ENCODE assay signal across 8 cellular contexts in the genomic region with DNA sequence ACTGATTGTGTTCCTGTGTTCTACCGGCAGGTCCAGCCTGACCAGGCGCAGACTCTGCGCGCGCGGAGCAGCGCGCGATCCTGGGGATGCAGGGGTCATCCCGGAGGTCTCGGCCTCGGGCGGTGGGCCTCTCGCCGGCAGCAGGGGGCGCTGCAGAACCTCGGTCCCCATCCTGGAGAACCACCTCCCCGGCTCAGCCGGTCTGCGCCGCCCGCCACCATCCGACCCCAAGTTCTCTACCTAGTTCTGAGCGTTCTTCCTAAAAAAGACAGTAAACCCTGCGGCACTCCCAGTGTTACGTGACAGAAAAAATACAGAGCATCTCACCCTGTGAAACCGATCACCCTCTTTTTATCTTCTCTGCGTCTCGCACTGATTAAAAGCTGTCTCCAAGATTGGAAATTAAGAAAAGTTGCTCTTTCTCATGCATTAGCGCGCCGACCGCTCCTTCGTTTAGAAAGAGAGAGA. TPM values are rescaled to one million over a fixed set of nuclear protein-coding genes. Genes with fewer than 3 reads are reported as not detected.
A peak's percentile ranks its signal among the peaks of the same experiment; 100 is the strongest.
DNase-seq lines count a peak whose midpoint lies in the region; ATAC-seq and TF ChIP-seq lines count a peak whose summit lies in the region.

No MANE protein-coding gene starts in this region.

- H3K27ac ChIP-seq in OCI-LY3 (ENCODE audit: low read length) = no peak overlapping the region
- H3K27ac ChIP-seq in foreskin keratinocyte = no peak overlapping the region

- intact Hi-C loops in activated T-helper 1 cell treated with anti-CD3 and anti-CD28 coated beads, Interleukin-12 subunit alpha, Interleukin-12 subunit beta, Interleukin-2, Interleukin-4 antibody, amounts not matched to agents 30 ng/mL and 10 ng/mL and 1 ng/mL, durations not matched to agents 14 hours and 24 hours and 36 hours (cut with micrococcal nuclease) = loop anchor here (1.0 to 10.0 kb wide), 12 partner anchors 49 to 981 kb away; a partner anchor contains a TSS

- no peaks in the 10 kb centered on the region for H3K36me3 ChIP-seq in OCI-LY3 (replicated peaks; ENCODE audit: low read depth, low read length)

- peaks cover 26% of the 10 kb centered on the region for H3K4me1 Mint-ChIP-seq in activated T-helper 1 cell treated with anti-CD3 and anti-CD28 coated beads, Interleukin-12 subunit alpha, Interleukin-12 subunit beta, Interleukin-2, Interleukin-4 antibody, amounts not matched to agents 30 ng/mL and 10 ng/mL and 1 ng/mL, durations not matched to agents 14 hours and 24 hours and 36 hours (ENCODE audit: low read depth)
- H3K4me1 Mint-ChIP-seq in neural crest cell = peaks cover 13% of the 10 kb centered on the region
- H3K4me1 Mint-ChIP-seq in stimulated activated naive CD8-positive, alpha-beta T cell treated with anti-CD3 and anti-CD28 coated beads, Interleukin-15, amount 100 ng/mL, for 72 hours = peaks cover 13% of the 10 kb centered on the region

- no peaks in the 10 kb centered on the region for H3K9me3 ChIP-seq in OCI-LY3 (ENCODE audit: insufficient read depth, low read length)

- no peaks in the 10 kb centered on the region for H3K9me3 Mint-ChIP-seq in activated T-helper 1 cell treated with anti-CD3 and anti-CD28 coated beads, Interleukin-12 subunit alpha, Interleukin-12 subunit beta, Interleukin-2, Interleukin-4 antibody, amounts not matched to agents 30 ng/mL and 10 ng/mL and 1 ng/mL, durations not matched to agents 14 hours and 24 hours and 36 hours
- no peaks in the 10 kb centered on the region for H3K9me3 Mint-ChIP-seq in neural crest cell
- H3K9me3 Mint-ChIP-seq in stimulated activated naive CD8-positive, alpha-beta T cell treated with anti-CD3 and anti-CD28 coated beads, Interleukin-15, amount 100 ng/mL, for 72 hours = no peaks in the 10 kb centered on the region

- DNase-seq in AG08395 (ENCODE audit: low spot score) (peak; percentile 89), foreskin keratinocyte (peak; percentile 7 to 18), neural crest cell (ENCODE audit: low read depth, low spot score) (peak; percentile 95)
- peak; percentile 74 for DNase-seq in activated T-helper 1 cell treated with anti-CD3 and anti-CD28 coated beads, Interleukin-12 subunit alpha, Interleukin-12 subunit beta, Interleukin-2, Interleukin-4 antibody, amounts not matched to agents 30 ng/mL and 10 ng/mL and 1 ng/mL, durations not matched to agents 14 hours and 24 hours and 36 hours (ENCODE audit: low spot score)
- peak; percentile 84 for DNase-seq in stimulated activated naive CD8-positive, alpha-beta T cell treated with anti-CD3 and anti-CD28 coated beads, Interleukin-15, amount 100 ng/mL, for 72 hours

- no peaks in the 10 kb centered on the region for H3K36me3 Mint-ChIP-seq in activated T-helper 1 cell treated with anti-CD3 and anti-CD28 coated beads, Interleukin-12 subunit alpha, Interleukin-12 subunit beta, Interleukin-2, Interleukin-4 antibody, amounts not matched to agents 30 ng/mL and 10 ng/mL and 1 ng/mL, durations not matched to agents 14 hours and 24 hours and 36 hours (ENCODE audit: low read depth)
- no peaks in the 10 kb centered on the region for H3K36me3 Mint-ChIP-seq in neural crest cell (ENCODE audit: low read depth)

- peak overlapping the region; percentile 46 for H3K27ac Mint-ChIP-seq in activated T-helper 1 cell treated with anti-CD3 and anti-CD28 coated beads, Interleukin-12 subunit alpha, Interleukin-12 subunit beta, Interleukin-2, Interleukin-4 antibody, amounts not matched to agents 30 ng/mL and 10 ng/mL and 1 ng/mL, durations not matched to agents 14 hours and 24 hours and 36 hours
- H3K27ac Mint-ChIP-seq in neural crest cell (ENCODE audit: unreplicated experiment) = no peak overlapping the region
- peak overlapping the region in 1 of 2 donors; percentile 40 for H3K27ac Mint-ChIP-seq in stimulated activated naive CD8-positive, alpha-beta T cell treated with anti-CD3 and anti-CD28 coated beads, Interleukin-15, amount 100 ng/mL, for 72 hours

- H2AFZ ChIP-seq in OCI-LY3 (ENCODE audit: low read depth, low read length) = peak overlapping the region; percentile 92

- H3K4me3 ChIP-seq in OCI-LY3 (ENCODE audit: low read length) = peak overlapping the region; percentile 92

- H3K79me2 ChIP-seq in OCI-LY3 (ENCODE audit: low read length) = no peaks in the 10 kb centered on the region

- peaks cover 50% of the 10 kb centered on the region for H3K27me3 Mint-ChIP-seq in activated T-helper 1 cell treated with anti-CD3 and anti-CD28 coated beads, Interleukin-12 subunit alpha, Interleukin-12 subunit beta, Interleukin-2, Interleukin-4 antibody, amounts not matched to agents 30 ng/mL and 10 ng/mL and 1 ng/mL, durations not matched to agents 14 hours and 24 hours and 36 hours (ENCODE audit: insufficient read depth)
- peaks cover 75% of the 10 kb centered on the region for H3K27me3 Mint-ChIP-seq in neural crest cell (ENCODE audit: low read depth)
- H3K27me3 Mint-ChIP-seq in stimulated activated naive CD8-positive, alpha-beta T cell treated with anti-CD3 and anti-CD28 coated beads, Interleukin-15, amount 100 ng/mL, for 72 hours = peaks cover 72% of the 10 kb centered on the region

- H3K9ac ChIP-seq in OCI-LY3 (ENCODE audit: low read length) = peak overlapping the region; percentile 61

- peak overlapping the region; percentile 99 for H3K4me2 ChIP-seq in OCI-LY3 (ENCODE audit: low read length)

- H4K20me1 ChIP-seq in OCI-LY3 (ENCODE audit: insufficient read depth, low read length) = no peaks in the 10 kb centered on the region

- H3K4me3 Mint-ChIP-seq in activated T-helper 1 cell treated with anti-CD3 and anti-CD28 coated beads, Interleukin-12 subunit alpha, Interleukin-12 subunit beta, Interleukin-2, Interleukin-4 antibody, amounts not matched to agents 30 ng/mL and 10 ng/mL and 1 ng/mL, durations not matched to agents 14 hours and 24 hours and 36 hours = peak overlapping the region; percentile 89
- peak overlapping the region; percentile 87 for H3K4me3 Mint-ChIP-seq in neural crest cell
- peak overlapping the region; percentile 88 to 89 for H3K4me3 Mint-ChIP-seq in stimulated activated naive CD8-positive, alpha-beta T cell treated with anti-CD3 and anti-CD28 coated beads, Interleukin-15, amount 100 ng/mL, for 72 hours

- H3K4me1 ChIP-seq in OCI-LY3 (ENCODE audit: low read length) (0 out of 2 replicates have a peak, but pooled peaks cover 2% of the 10 kb centered on the region), foreskin keratinocyte (no peaks in the 10 kb centered on the region)

- ATAC-seq in GM18858 (IDR thresholded peaks at IDR 0.05; ENCODE audit: unreplicated experiment) (peak; percentile 82), HG03095 (IDR thresholded peaks at IDR 0.05; ENCODE audit: unreplicated experiment) (peak; percentile 86), foreskin keratinocyte (peak; percentile 65)
- peak; percentile 84 for ATAC-seq in stimulated activated naive CD8-positive, alpha-beta T cell treated with anti-CD3 and anti-CD28 coated beads, Interleukin-15, amount 100 ng/mL, for 72 hours

- peaks cover 20% of the 10 kb centered on the region for H3K27me3 ChIP-seq in OCI-LY3 (ENCODE audit: low read depth, low read length)
- H3K27me3 ChIP-seq in foreskin keratinocyte = peaks cover 96% of the 10 kb centered on the region

- peak; percentile 88 for TF ChIP-seq CTCF in OCI-LY3 (IDR thresholded peaks at IDR 0.05; ENCODE audit: low read depth, low read length)
- TF ChIP-seq CTCF in foreskin keratinocyte (conservative IDR thresholded peaks at IDR 0.05) = peak; percentile 64
- peak; percentile 87 for TF ChIP-seq CTCF in neural crest cell (conservative IDR thresholded peaks at IDR 0.05)

RNA-seq across cellular contexts. Expression of a gene that starts 1.6 kb away (rescaled TPM):
- 2.3 and 2.5 TPM in 2 replicates for total RNA-seq in activated T-helper 1 cell treated with anti-CD3 and anti-CD28 coated beads, Interleukin-12 subunit alpha, Interleukin-12 subunit beta, Interleukin-2, Interleukin-4 antibody, amounts not matched to agents 30 ng/mL and 10 ng/mL and 1 ng/mL, durations not matched to agents 14 hours and 24 hours and 36 hours
- total RNA-seq in foreskin keratinocyte = not detected in 2 replicates
- polyA plus RNA-seq in foreskin keratinocyte = not detected in 2 replicates
- total RNA-seq in neural crest cell = 0.82 TPM in 2 replicates

Comparison
In these comparisons a context has a peak if more than half of its experiments do, and no peak if none do; other contexts are left out.
1. DNase-seq: peak in every context shown above with its lines; median percentile 95 in neural crest cell; 89 in AG08395; 84 in stimulated activated naive CD8-positive, alpha-beta T cell treated with anti-CD3 and anti-CD28 coated beads, Interleukin-15, amount 100 ng/mL, for 72 hours; 74 in activated T-helper 1 cell treated with anti-CD3 and anti-CD28 coated beads, Interleukin-12 subunit alpha, Interleukin-12 subunit beta, Interleukin-2, Interleukin-4 antibody, amounts not matched to agents 30 ng/mL and 10 ng/mL and 1 ng/mL, durations not matched to agents 14 hours and 24 hours and 36 hours; 12 in foreskin keratinocyte.